16 cellular contexts compared by ENCODE assay signal in the genomic region with DNA sequence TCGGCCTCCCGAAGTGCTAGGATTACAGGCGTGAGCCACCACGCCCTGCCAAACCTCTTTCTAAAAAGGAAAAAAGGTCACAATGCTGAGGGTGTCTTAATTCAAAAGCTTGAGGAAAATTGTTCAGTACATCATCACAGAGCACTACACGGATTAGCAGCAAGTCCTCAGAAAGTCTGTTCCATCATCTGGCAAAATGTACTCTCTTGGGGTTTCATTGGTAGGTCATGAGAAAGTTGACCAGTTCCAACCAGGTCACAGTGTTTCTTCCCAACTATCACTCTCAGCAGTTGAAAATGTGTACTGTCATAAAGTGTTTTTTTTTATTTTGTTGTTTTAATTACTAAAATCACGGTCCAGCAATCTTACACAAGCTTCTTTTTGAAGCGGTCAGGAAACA.
DNase-seq lines count a peak whose midpoint lies in the region; ATAC-seq and TF ChIP-seq lines count a peak whose summit lies in the region.
"Had no signal": no experiment of that assay in that cellular context is flagged by ENCODE, and none has a peak within 500 bp of the region (broad histone marks: within the 10 kb centered on the region; RNA-seq: fewer than 3 reads in every experiment).

No MANE protein-coding gene starts in this region.

- H3K27me3 ChIP-seq in left ventricle myocardium inferior (ENCODE audit: low read depth) = no peaks in the 10 kb centered on the region
- no peaks in the 10 kb centered on the region for H3K27me3 ChIP-seq in heart right ventricle
- H3K27me3 ChIP-seq in SJCRH30 = no peaks in the 10 kb centered on the region
- H3K27me3 ChIP-seq: BLaER1 treated with 17β-estradiol and CSF1 and Interleukin-3, amounts not matched to agents 10 nM and 100 nM had no signal

- no peak for TF ChIP-seq CTCF in left ventricle myocardium inferior (IDR thresholded peaks at IDR 0.05; ENCODE audit: borderline replicate concordance)
- no peak for TF ChIP-seq CTCF in heart right ventricle (IDR thresholded peaks at IDR 0.05)

- ATAC-seq in Right ventricle myocardium inferior = peak; percentile 77
- peak in 5 of 8 donors; percentile 36 to 63 (median 43) for ATAC-seq in heart right ventricle
- no peak for ATAC-seq in left cardiac atrium
- ATAC-seq: A549; CD8-positive, alpha-beta T cell had no signal

- no peaks in the 10 kb centered on the region for H3K36me3 ChIP-seq in left ventricle myocardium inferior
- H3K36me3 ChIP-seq in heart right ventricle = no peaks in the 10 kb centered on the region
- no peaks in the 10 kb centered on the region for H3K36me3 ChIP-seq in SJCRH30
- H3K36me3 ChIP-seq: BLaER1 treated with 17β-estradiol and CSF1 and Interleukin-3, amounts not matched to agents 10 nM and 100 nM had no signal

- H3K9me3 ChIP-seq in left ventricle myocardium inferior (replicated peaks) (peaks cover 5% of the 10 kb centered on the region), heart right ventricle (peaks cover 0 to 12% (median 3%) of the 10 kb centered on the region in 11 donors), SJCRH30 (replicated peaks) (no peaks in the 10 kb centered on the region)

- H3K4me3 ChIP-seq in left ventricle myocardium inferior (no peak overlapping the region), heart right ventricle (no peak overlapping the region), SJCRH30 (no peak overlapping the region)
- H3K4me3 ChIP-seq: A549; BLaER1 treated with 17β-estradiol and CSF1 and Interleukin-3, amounts not matched to agents 10 nM and 100 nM had no signal

- H3K4me1 ChIP-seq in left ventricle myocardium inferior = peaks cover 46% of the 10 kb centered on the region
- peaks cover 5 to 57% (median 36%) of the 10 kb centered on the region in 9 donors for H3K4me1 ChIP-seq in heart right ventricle
- peaks cover 47% of the 10 kb centered on the region for H3K4me1 ChIP-seq in SJCRH30
- H3K4me1 ChIP-seq: A549, Caco-2 had no signal

- 80 to 83% methylated on average over 7 of the region's 7 CpGs for WGBS in heart right ventricle, 2 donors

- intact Hi-C loops in Right ventricle myocardium inferior (cut with DNase I) = loop anchor here (10.0 kb wide), 1 partner anchor 295 kb away; a partner anchor contains a TSS
- intact Hi-C loops in left ventricle myocardium inferior (cut with micrococcal nuclease) = no loop called here
- intact Hi-C loops in heart right ventricle (cut with DNase I) = loop anchor here in 7 of 10 donors (5.0 to 10.0 kb wide), 4 partner anchors 295 to 692 kb away; a partner anchor contains a TSS
- intact Hi-C loops in left cardiac atrium (cut with DNase I) = no loop called here

- DNase-seq in Right ventricle myocardium inferior (ENCODE audit: missing footprints) = no peak
- DNase-seq in left ventricle myocardium inferior = no peak
- no peak for DNase-seq in heart right ventricle
- DNase-seq in left cardiac atrium = no peak
- DNase-seq in SJCRH30 = no peak
- DNase-seq: AML-193; Caco-2; Calu3; CD4-positive, alpha-beta T cell; CD8-positive, alpha-beta T cell; DMS79 treated with DMSO at 0.1 percent for 48 hours; GF-D8 had no signal

- H3K27ac ChIP-seq in left ventricle myocardium inferior (replicated peaks) (no peak overlapping the region), heart right ventricle (no peak overlapping the region), SJCRH30 (peak overlapping the region; percentile 88; the same call in 1 of the 2 replicates)
- H3K27ac ChIP-seq: 22Rv1; A549; BLaER1 treated with 17β-estradiol and CSF1 and Interleukin-3, amounts not matched to agents 10 nM and 100 nM; C4-2B had no signal

Comparison
In these comparisons a context has a peak if more than half of its experiments do, and no peak if none do; other contexts are left out.
1. ATAC-seq: peak in Right ventricle myocardium inferior (single experiment) and heart right ventricle (5 of 8); none in left cardiac atrium (0 of 2).
2. intact Hi-C loops: an anchor here in Right ventricle myocardium inferior (10.0 kb wide) and heart right ventricle (5.0 to 10.0 kb wide); none called in left ventricle myocardium inferior and left cardiac atrium.